In the genomic region with DNA sequence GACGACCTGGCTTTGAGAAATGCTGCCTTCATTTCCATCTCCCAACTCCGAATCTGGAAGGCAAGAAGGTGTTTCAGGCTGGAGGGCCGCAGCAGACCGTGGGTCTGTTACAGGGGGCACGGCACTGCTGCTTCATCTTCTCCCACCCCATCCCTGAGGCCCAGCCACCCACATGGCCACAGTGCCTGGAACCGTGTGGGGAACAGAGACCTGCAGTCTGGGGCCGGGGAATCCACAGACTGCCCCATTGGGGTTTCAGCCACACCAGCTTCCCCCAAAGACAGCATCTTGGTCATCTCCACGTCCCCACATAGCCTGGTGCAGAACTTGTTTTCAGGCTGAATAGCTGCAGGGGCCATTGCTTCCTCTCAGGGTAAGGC, we compare ENCODE assay signal across 17 cellular contexts.
DNase-seq lines count a peak whose midpoint lies in the region; ATAC-seq and TF ChIP-seq lines count a peak whose summit lies in the region.
"Had no signal": no experiment of that assay in that cellular context is flagged by ENCODE, and none has a peak within 500 bp of the region (broad histone marks: within the 10 kb centered on the region; RNA-seq: fewer than 3 reads in every experiment).

No MANE protein-coding gene starts in this region.

- CTCF ChIA-PET in CD8-positive, alpha-beta T cell (lab: Charles Lee) = interaction anchor here (0.5 to 2.6 kb wide), 6 partner anchors 11 to 997 kb away, joined by 3 to 10 read pairs (median 4); no protein-coding TSS in a partner anchor

- H3K79me2 ChIP-seq in OCI-LY3 (ENCODE audit: low read length) = no peaks in the 10 kb centered on the region

- TF ChIP-seq POLR2A in sigmoid colon (IDR thresholded peaks at IDR 0.05) = no peak

- H3K4me2 ChIP-seq in OCI-LY3 (ENCODE audit: low read length) = peak overlapping the region; percentile 54

- H3K36me3 Mint-ChIP-seq in immature natural killer cell = no peaks in the 10 kb centered on the region
- no peaks in the 10 kb centered on the region for H3K36me3 Mint-ChIP-seq in CD8-positive, alpha-beta T cell

- no peak for ATAC-seq in Right ventricle myocardium inferior
- ATAC-seq in left ventricle myocardium superior = no peak
- ATAC-seq in CD8-positive, alpha-beta T cell = no peak

- peaks cover 0 to 3% (median 2%) of the 10 kb centered on the region in 3 donors for H3K27me3 Mint-ChIP-seq in immature natural killer cell (ENCODE audit: low read depth in 3 of 3)
- peaks cover 3% of the 10 kb centered on the region for H3K27me3 Mint-ChIP-seq in CD8-positive, alpha-beta T cell (ENCODE audit: low read depth)

- H4K20me1 ChIP-seq in OCI-LY3 (ENCODE audit: insufficient read depth, low read length) = no peaks in the 10 kb centered on the region

- no peak for TF ChIP-seq EP300 in sigmoid colon (IDR thresholded peaks at IDR 0.05)

- H3K27ac ChIP-seq in OCI-LY3 (ENCODE audit: low read length) (no peak overlapping the region), sigmoid colon (no peak overlapping the region)
- no peak overlapping the region for H3K27ac ChIP-seq in CD8-positive, alpha-beta T cell (ENCODE audit: low read depth, low read length)
- H3K27ac ChIP-seq: C4-2B, Peyer's patch had no signal

- H3K4me3 Mint-ChIP-seq in immature natural killer cell = peak overlapping the region in 3 of 5 donors; percentile 7 to 45 (median 29)
- no peak overlapping the region for H3K4me3 Mint-ChIP-seq in CD8-positive, alpha-beta T cell
- H3K4me3 Mint-ChIP-seq: H9 had no signal

- H3K9me3 ChIP-seq in OCI-LY3 (ENCODE audit: insufficient read depth, low read length) (no peaks in the 10 kb centered on the region), sigmoid colon (no peaks in the 10 kb centered on the region)
- no peaks in the 10 kb centered on the region for H3K9me3 ChIP-seq in CD8-positive, alpha-beta T cell (ENCODE audit: low read length)
- H3K9me3 ChIP-seq: Peyer's patch had no signal

- DNase-seq in Right ventricle myocardium inferior (ENCODE audit: missing footprints) (peak; percentile 45), left ventricle myocardium superior (no peak), immature natural killer cell (no peak), sigmoid colon (peak; percentile 51), cortex of kidney (lab: John Stamatoyannopoulos, UW) (no peak), mesenteric fat pad (ENCODE audit: low spot score) (no peak)
- DNase-seq in CD8-positive, alpha-beta T cell = no peak
- DNase-seq: COR-L47, H9, KBM-7, NCI-H1048, NCI-H1436 treated with DMSO at 0.1 percent for 48 hours, NCI-H2081, Peyer's patch, SIG-M5 had no signal

- no peak overlapping the region; the same call in 1 of the 2 replicates for H3K9ac ChIP-seq in OCI-LY3 (ENCODE audit: low read length)

- H3K36me3 ChIP-seq in OCI-LY3 (replicated peaks; ENCODE audit: low read depth, low read length) (no peaks in the 10 kb centered on the region), sigmoid colon (no peaks in the 10 kb centered on the region)
- no peaks in the 10 kb centered on the region for H3K36me3 ChIP-seq in CD8-positive, alpha-beta T cell (ENCODE audit: insufficient read depth, low read length)
- H3K36me3 ChIP-seq: Peyer's patch had no signal

- H3K4me1 ChIP-seq in OCI-LY3 (ENCODE audit: low read length) (peaks cover 29% of the 10 kb centered on the region), sigmoid colon (peaks cover 0 to 18% (median 14%) of the 10 kb centered on the region in 4 donors)
- peaks cover 5% of the 10 kb centered on the region for H3K4me1 ChIP-seq in CD8-positive, alpha-beta T cell (ENCODE audit: insufficient read depth, low read length)

- no peak overlapping the region for H3K27ac Mint-ChIP-seq in immature natural killer cell
- H3K27ac Mint-ChIP-seq in CD8-positive, alpha-beta T cell = no peak overlapping the region

- 75 to 82% methylated on average over 8 of the region's 8 CpGs for WGBS in sigmoid colon, 2 donors

- intact Hi-C loops in Right ventricle myocardium inferior (cut with DNase I) = no loop called here
- intact Hi-C loops in left ventricle myocardium superior (cut with micrococcal nuclease) = no loop called here
- intact Hi-C loops in sigmoid colon (cut with DNase I) = no loop called here
- intact Hi-C loops in CD8-positive, alpha-beta T cell (cut with DNase I, micrococcal nuclease) = no loop called here

- H3K9me3 Mint-ChIP-seq in immature natural killer cell = no peaks in the 10 kb centered on the region
- H3K9me3 Mint-ChIP-seq in CD8-positive, alpha-beta T cell = no peaks in the 10 kb centered on the region
- H3K9me3 Mint-ChIP-seq: H9 had no signal

- peaks cover 11 to 14% of the 10 kb centered on the region in 2 donors for H3K4me1 Mint-ChIP-seq in immature natural killer cell
- peaks cover 7% of the 10 kb centered on the region for H3K4me1 Mint-ChIP-seq in CD8-positive, alpha-beta T cell (ENCODE audit: low read depth)

- H3K27me3 ChIP-seq in OCI-LY3 (ENCODE audit: low read depth, low read length) = peaks cover 11% of the 10 kb centered on the region; the same call in 1 of the 2 replicates
- peaks cover 0 to 9% (median 0%) of the 10 kb centered on the region in 3 donors for H3K27me3 ChIP-seq in sigmoid colon
- H3K27me3 ChIP-seq in CD8-positive, alpha-beta T cell (ENCODE audit: insufficient read depth, low read length) = no peaks in the 10 kb centered on the region
- H3K27me3 ChIP-seq: Peyer's patch had no signal

- TF ChIP-seq CTCF in OCI-LY3 (IDR thresholded peaks at IDR 0.05; ENCODE audit: low read depth, low read length) (no peak), sigmoid colon (IDR thresholded peaks at IDR 0.05) (no peak)
- no peak for TF ChIP-seq CTCF in CD8-positive, alpha-beta T cell (IDR thresholded peaks at IDR 0.05)

- POLR2A ChIA-PET in CD8-positive, alpha-beta T cell (lab: Charles Lee) = no interaction called here

- 0 out of 2 replicates have a peak overlapping the region, but pooled peaks have one; percentile 18 for H3K4me3 ChIP-seq in OCI-LY3 (ENCODE audit: low read length)
- H3K4me3 ChIP-seq in sigmoid colon = no peak overlapping the region
- no peak overlapping the region for H3K4me3 ChIP-seq in CD8-positive, alpha-beta T cell (ENCODE audit: low read depth, low read length)
- H3K4me3 ChIP-seq: Peyer's patch had no signal

- H2AFZ ChIP-seq in OCI-LY3 (ENCODE audit: low read depth, low read length) = peak overlapping the region; percentile 82

Comparison
In these comparisons a context has a peak if more than half of its experiments do, and no peak if none do; other contexts are left out.
1. DNase-seq: peak in Right ventricle myocardium inferior (single experiment) and sigmoid colon (single experiment); none in left ventricle myocardium superior (single experiment), immature natural killer cell (0 of 3), CD8-positive, alpha-beta T cell (0 of 7), cortex of kidney (single experiment) and mesenteric fat pad (single experiment).